Comparison of ENCODE assay signal across 16 cellular contexts in the genomic region with DNA sequence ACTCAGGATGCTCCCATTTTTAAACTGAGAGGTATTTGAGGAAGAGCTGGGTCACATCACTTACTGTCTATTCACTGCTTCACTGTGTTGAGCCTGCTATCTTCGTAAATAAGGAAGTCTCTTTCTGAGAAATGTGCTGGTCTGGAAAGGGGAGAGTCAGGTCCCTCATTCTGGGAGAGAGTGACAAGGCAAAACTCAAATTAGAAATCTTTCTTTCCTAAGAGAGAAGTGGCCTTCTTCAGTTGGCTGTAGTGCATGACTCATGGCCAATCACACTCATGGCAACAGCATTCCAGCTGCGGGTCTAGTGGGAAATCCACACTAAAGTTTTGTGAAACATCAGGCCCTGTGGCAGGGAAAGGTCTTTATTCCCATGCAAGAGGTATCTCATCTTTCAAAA. TPM values are rescaled to one million over a fixed set of nuclear protein-coding genes. Genes with fewer than 3 reads are reported as not detected.
DNase-seq lines count a peak whose midpoint lies in the region; ATAC-seq and TF ChIP-seq lines count a peak whose summit lies in the region.
"Had no signal": no experiment of that assay in that cellular context is flagged by ENCODE, and none has a peak within 500 bp of the region (broad histone marks: within the 10 kb centered on the region; RNA-seq: fewer than 3 reads in every experiment).

No MANE protein-coding gene starts in this region.

- no peaks in the 10 kb centered on the region for H3K79me2 ChIP-seq in fibroblast of lung (ENCODE audit: control insufficient read depth, insufficient read depth, low read length)

- no peaks in the 10 kb centered on the region for H3K36me3 ChIP-seq in fibroblast of lung (ENCODE audit: control insufficient read depth, insufficient read depth, low read length)
- H3K36me3 ChIP-seq: pancreas had no signal

- H3K4me3 ChIP-seq in fibroblast of lung (replicated peaks in 1 of 4; ENCODE audit: control extremely low read depth in 1 of 4, insufficient read depth in 1 of 4, low read depth in 3 of 4, low read length in 4 of 4): no peak overlapping the region
- H3K4me3 ChIP-seq: pancreas had no signal

- H2AFZ ChIP-seq in fibroblast of lung (ENCODE audit: low read length): no peak overlapping the region

- no peak for TF ChIP-seq CTCF in fibroblast of lung (conservative IDR thresholded peaks at IDR 0.05 in 1 of 2, IDR thresholded peaks at IDR 0.05 in 1 of 2; ENCODE audit: low read depth in 1 of 2, low read length in 2 of 2)

- no peak overlapping the region for H3K27ac ChIP-seq in fibroblast of lung (ENCODE audit: insufficient read depth, low read length)
- H3K27ac ChIP-seq: C4-2B, pancreas had no signal

- no peak for ATAC-seq in activated CD4-positive, CD25-positive, alpha-beta regulatory T cell treated with anti-CD3 and anti-CD28 coated beads, Interleukin-2, amount 50 U/mL, for 24 hours
- ATAC-seq: activated T-helper 17 cell treated with anti-CD3 and anti-CD28 coated beads, Interleukin-2, amount 50 U/mL, for 72 hours had no signal

- H3K9ac ChIP-seq in fibroblast of lung (ENCODE audit: insufficient read depth, low read length): no peak overlapping the region

- DNase-seq in EL: peak; percentile 34
- peak; percentile 91 for DNase-seq in OCI-M1 (lab: John Stamatoyannopoulos, UW)
- peak; percentile 62 to 73 for DNase-seq in fibroblast of lung (ENCODE audit: low read depth in 2 of 2)
- DNase-seq in pons (ENCODE audit: low spot score): peak; percentile 57
- DNase-seq in NCI-H524 treated with DMSO at 0.1 percent for 48 hours (lab: John Stamatoyannopoulos, UW): no peak
- DNase-seq in DMS53 treated with DMSO at 0.1 percent for 48 hours (lab: John Stamatoyannopoulos, UW; ENCODE audit: unreplicated experiment): no peak
- DNase-seq in SW480 (ENCODE audit: low spot score): no peak
- DNase-seq: activated CD4-positive, alpha-beta T cell treated with anti-CD3 and anti-CD28 coated beads, Interleukin-2, amount 50 U/mL, for 1 hour; H7; MM.1S; NCI-H2171; pancreas; stimulated activated CD4-positive, alpha-beta T cell treated with anti-CD3 and anti-CD28 coated beads, Interleukin-1b, Interleukin-23, amount 100 ng/mL, for 48 hours had no signal

- H3K4me2 ChIP-seq in fibroblast of lung (ENCODE audit: extremely low read depth, insufficient read depth, low read length): no peak overlapping the region

- no peaks in the 10 kb centered on the region for H4K20me1 ChIP-seq in fibroblast of lung (ENCODE audit: control insufficient read depth, extremely low read depth, insufficient read depth, low read length)

- H3K27me3 ChIP-seq in fibroblast of lung (ENCODE audit: control insufficient read depth, insufficient read depth, low read length): peaks cover 3% of the 10 kb centered on the region
- H3K27me3 ChIP-seq: pancreas had no signal

- no peaks in the 10 kb centered on the region for H3K4me1 ChIP-seq in fibroblast of lung (ENCODE audit: control insufficient read depth, extremely low read depth, insufficient read depth, low read length)
- H3K4me1 ChIP-seq: pancreas had no signal

- no peaks in the 10 kb centered on the region for H3K9me3 ChIP-seq in fibroblast of lung (ENCODE audit: control insufficient read depth, insufficient read depth, low read depth, low read length)
- H3K9me3 ChIP-seq: pancreas had no signal

RNA-seq across cellular contexts. Expression of a gene that starts 11.5 kb away (rescaled TPM):
- total RNA-seq in fibroblast of lung: 9.8 and 12.6 TPM in 2 replicates
- polyA plus RNA-seq in fibroblast of lung: 2.8 and 5.2 TPM in 2 replicates
- polyA plus RNA-seq in fibroblast of lung (2012): 2.3 and 3.2 TPM in 2 replicates
- 2.7 and 9.6 TPM in 2 replicates for polyA minus RNA-seq in fibroblast of lung (ENCODE audit: low replicate concordance)
- total RNA-seq: activated T-helper 17 cell treated with anti-CD3 and anti-CD28 coated beads, Interleukin-2, amount 50 U/mL, for 72 hours had no signal

Comparison
In these comparisons a context has a peak if more than half of its experiments do, and no peak if none do; other contexts are left out.
1. DNase-seq: peak in EL (single experiment), OCI-M1 (single experiment), fibroblast of lung (2 of 2) and pons (single experiment); none in NCI-H524 treated with DMSO at 0.1 percent for 48 hours (single experiment), DMS53 treated with DMSO at 0.1 percent for 48 hours (single experiment) and SW480 (single experiment).